Comparison of ENCODE assay signal across 1 cellular context in the genomic region with DNA sequence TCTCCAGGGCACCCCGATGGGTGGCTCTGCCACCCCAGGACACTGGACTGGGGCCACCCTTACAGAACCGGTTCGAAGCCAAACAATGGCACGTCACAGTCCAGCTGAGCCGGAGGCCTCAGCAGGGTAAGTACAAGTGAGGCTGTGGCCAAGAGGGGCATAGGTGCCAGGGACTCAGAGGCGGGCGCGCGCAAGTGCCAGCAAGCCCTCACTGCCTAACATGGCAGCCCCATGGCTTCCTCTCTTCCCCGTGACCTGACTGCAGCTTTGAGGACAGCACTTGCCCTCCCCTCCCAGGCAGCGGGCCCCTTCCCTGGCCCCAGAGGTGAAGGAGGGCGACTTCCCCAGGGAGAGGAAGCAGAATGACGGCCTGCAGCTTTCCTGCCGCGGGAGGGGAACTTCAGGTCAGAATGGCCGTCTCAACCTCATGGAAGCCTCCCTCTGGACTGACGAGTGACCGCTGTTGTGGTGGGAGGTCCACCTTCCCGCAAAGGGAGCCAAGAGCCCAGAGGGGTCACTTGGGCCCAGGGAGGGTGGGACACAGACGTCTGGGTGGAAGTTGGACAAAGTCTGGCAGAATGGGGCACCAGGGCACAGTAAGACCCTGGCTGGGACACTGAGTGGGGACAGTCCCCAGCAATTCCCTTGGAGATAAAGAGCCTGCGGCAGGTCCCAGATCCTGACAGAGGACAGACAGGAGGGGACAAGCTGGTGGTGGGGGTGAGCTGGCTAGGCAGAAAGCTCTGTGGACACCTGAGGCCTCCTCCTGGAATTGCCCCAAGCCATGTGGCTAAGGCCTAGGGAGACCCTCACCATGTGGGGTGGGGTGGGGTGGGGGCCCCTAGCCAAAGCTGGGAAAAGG.
TF ChIP-seq lines count a peak whose summit lies in the region.

No MANE protein-coding gene starts in this region.

TF ChIP-seq in HepG2, 621 proteins besides CTCF, POLR2A, EP300 and RAD21 (continued from another document and continues in another):
- TF ChIP-seq, protein P1, sequence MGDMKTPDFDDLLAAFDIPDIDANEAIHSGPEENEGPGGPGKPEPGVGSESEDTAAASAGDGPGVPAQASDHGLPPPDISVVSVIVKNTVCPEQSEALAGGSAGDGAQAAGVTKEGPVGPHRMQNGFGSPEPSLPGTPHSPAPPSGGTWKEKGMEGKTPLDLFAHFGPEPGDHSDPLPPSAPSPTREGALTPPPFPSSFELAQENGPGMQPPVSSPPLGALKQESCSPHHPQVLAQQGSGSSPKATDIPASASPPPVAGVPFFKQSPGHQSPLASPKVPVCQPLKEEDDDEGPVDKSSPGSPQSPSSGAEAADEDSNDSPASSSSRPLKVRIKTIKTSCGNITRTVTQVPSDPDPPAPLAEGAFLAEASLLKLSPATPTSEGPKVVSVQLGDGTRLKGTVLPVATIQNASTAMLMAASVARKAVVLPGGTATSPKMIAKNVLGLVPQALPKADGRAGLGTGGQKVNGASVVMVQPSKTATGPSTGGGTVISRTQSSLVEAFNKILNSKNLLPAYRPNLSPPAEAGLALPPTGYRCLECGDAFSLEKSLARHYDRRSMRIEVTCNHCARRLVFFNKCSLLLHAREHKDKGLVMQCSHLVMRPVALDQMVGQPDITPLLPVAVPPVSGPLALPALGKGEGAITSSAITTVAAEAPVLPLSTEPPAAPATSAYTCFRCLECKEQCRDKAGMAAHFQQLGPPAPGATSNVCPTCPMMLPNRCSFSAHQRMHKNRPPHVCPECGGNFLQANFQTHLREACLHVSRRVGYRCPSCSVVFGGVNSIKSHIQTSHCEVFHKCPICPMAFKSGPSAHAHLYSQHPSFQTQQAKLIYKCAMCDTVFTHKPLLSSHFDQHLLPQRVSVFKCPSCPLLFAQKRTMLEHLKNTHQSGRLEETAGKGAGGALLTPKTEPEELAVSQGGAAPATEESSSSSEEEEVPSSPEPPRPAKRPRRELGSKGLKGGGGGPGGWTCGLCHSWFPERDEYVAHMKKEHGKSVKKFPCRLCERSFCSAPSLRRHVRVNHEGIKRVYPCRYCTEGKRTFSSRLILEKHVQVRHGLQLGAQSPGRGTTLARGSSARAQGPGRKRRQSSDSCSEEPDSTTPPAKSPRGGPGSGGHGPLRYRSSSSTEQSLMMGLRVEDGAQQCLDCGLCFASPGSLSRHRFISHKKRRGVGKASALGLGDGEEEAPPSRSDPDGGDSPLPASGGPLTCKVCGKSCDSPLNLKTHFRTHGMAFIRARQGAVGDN (CRISPR knock-in tag; IDR thresholded peaks at IDR 0.05): peak; percentile 67
- TF ChIP-seq, protein P2, sequence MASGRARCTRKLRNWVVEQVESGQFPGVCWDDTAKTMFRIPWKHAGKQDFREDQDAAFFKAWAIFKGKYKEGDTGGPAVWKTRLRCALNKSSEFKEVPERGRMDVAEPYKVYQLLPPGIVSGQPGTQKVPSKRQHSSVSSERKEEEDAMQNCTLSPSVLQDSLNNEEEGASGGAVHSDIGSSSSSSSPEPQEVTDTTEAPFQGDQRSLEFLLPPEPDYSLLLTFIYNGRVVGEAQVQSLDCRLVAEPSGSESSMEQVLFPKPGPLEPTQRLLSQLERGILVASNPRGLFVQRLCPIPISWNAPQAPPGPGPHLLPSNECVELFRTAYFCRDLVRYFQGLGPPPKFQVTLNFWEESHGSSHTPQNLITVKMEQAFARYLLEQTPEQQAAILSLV (CRISPR knock-in tag; IDR thresholded peaks at IDR 0.05; ENCODE audit: borderline replicate concordance): no peak
- TF ChIP-seq, protein P3, sequence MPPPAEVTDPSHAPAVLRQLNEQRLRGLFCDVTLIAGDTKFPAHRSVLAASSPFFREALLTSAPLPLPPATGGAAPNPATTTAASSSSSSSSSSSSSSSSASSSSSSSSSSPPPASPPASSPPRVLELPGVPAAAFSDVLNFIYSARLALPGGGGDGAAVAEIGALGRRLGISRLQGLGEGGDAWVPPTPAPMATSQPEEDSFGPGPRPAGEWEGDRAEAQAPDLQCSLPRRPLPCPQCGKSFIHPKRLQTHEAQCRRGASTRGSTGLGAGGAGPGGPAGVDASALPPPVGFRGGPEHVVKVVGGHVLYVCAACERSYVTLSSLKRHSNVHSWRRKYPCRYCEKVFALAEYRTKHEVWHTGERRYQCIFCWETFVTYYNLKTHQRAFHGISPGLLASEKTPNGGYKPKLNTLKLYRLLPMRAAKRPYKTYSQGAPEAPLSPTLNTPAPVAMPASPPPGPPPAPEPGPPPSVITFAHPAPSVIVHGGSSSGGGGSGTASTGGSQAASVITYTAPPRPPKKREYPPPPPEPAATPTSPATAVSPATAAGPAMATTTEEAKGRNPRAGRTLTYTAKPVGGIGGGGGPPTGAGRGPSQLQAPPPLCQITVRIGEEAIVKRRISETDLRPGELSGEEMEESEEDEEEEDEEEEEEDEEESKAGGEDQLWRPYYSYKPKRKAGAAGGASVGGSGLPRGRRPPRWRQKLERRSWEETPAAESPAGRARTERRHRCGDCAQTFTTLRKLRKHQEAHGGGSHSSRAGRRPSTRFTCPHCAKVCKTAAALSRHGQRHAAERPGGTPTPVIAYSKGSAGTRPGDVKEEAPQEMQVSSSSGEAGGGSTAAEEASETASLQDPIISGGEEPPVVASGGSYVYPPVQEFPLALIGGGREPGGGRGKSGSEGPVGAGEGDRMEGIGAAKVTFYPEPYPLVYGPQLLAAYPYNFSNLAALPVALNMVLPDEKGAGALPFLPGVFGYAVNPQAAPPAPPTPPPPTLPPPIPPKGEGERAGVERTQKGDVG (CRISPR knock-in tag; IDR thresholded peaks at IDR 0.05; ENCODE audit: borderline replicate concordance): no peak
- TF ChIP-seq BRCA1 (CRISPR knock-in tag; IDR thresholded peaks at IDR 0.05) (no peak), ZNF180 (CRISPR knock-in tag; IDR thresholded peaks at IDR 0.05; ENCODE audit: borderline replicate concordance, low read depth) (no peak), GZF1 (CRISPR knock-in tag; IDR thresholded peaks at IDR 0.05) (0 out of 2 replicates have a peak, but pooled peaks have one; percentile 72), CENPX (CRISPR knock-in tag; IDR thresholded peaks at IDR 0.05) (no peak), TEAD3 (CRISPR knock-in tag; optimal IDR thresholded peaks at IDR 0.05; ENCODE audit: borderline replicate concordance) (peak; percentile 19), REPIN1 (CRISPR knock-in tag; IDR thresholded peaks at IDR 0.05; ENCODE audit: borderline replicate concordance, low read depth) (no peak), ZBTB20 (CRISPR knock-in tag; IDR thresholded peaks at IDR 0.05; ENCODE audit: borderline replicate concordance, low read depth) (0 out of 2 replicates have a peak, but pooled peaks have one; percentile 59), PPARG (CRISPR knock-in tag; conservative IDR thresholded peaks at IDR 0.05) (no peak), HOXA3 (CRISPR knock-in tag; IDR thresholded peaks at IDR 0.05) (peak; percentile 31), ZNF709 (CRISPR knock-in tag; IDR thresholded peaks at IDR 0.05) (no peak), ELF1 (CRISPR knock-in tag; IDR thresholded peaks at IDR 0.05) (0 out of 2 replicates have a peak, but pooled peaks have one; percentile 22), ZFY (CRISPR knock-in tag; IDR thresholded peaks at IDR 0.05) (peak; percentile 36; the same call in 1 of the 2 replicates), ZNF577 (CRISPR knock-in tag; IDR thresholded peaks at IDR 0.05; ENCODE audit: borderline replicate concordance, low read depth) (no peak)
- TF ChIP-seq, protein P4, sequence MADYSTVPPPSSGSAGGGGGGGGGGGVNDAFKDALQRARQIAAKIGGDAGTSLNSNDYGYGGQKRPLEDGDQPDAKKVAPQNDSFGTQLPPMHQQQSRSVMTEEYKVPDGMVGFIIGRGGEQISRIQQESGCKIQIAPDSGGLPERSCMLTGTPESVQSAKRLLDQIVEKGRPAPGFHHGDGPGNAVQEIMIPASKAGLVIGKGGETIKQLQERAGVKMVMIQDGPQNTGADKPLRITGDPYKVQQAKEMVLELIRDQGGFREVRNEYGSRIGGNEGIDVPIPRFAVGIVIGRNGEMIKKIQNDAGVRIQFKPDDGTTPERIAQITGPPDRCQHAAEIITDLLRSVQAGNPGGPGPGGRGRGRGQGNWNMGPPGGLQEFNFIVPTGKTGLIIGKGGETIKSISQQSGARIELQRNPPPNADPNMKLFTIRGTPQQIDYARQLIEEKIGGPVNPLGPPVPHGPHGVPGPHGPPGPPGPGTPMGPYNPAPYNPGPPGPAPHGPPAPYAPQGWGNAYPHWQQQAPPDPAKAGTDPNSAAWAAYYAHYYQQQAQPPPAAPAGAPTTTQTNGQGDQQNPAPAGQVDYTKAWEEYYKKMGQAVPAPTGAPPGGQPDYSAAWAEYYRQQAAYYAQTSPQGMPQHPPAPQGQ (CRISPR knock-in tag; IDR thresholded peaks at IDR 0.05; ENCODE audit: borderline replicate concordance): 0 out of 2 replicates have a peak, but pooled peaks have one; percentile 31
- TF ChIP-seq, protein P5, sequence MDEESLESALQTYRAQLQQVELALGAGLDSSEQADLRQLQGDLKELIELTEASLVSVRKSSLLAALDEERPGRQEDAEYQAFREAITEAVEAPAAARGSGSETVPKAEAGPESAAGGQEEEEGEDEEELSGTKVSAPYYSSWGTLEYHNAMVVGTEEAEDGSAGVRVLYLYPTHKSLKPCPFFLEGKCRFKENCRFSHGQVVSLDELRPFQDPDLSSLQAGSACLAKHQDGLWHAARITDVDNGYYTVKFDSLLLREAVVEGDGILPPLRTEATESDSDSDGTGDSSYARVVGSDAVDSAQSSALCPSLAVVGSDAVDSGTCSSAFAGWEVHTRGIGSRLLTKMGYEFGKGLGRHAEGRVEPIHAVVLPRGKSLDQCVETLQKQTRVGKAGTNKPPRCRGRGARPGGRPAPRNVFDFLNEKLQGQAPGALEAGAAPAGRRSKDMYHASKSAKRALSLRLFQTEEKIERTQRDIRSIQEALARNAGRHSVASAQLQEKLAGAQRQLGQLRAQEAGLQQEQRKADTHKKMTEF (CRISPR knock-in tag; IDR thresholded peaks at IDR 0.05): no peak
- TF ChIP-seq, protein P6, sequence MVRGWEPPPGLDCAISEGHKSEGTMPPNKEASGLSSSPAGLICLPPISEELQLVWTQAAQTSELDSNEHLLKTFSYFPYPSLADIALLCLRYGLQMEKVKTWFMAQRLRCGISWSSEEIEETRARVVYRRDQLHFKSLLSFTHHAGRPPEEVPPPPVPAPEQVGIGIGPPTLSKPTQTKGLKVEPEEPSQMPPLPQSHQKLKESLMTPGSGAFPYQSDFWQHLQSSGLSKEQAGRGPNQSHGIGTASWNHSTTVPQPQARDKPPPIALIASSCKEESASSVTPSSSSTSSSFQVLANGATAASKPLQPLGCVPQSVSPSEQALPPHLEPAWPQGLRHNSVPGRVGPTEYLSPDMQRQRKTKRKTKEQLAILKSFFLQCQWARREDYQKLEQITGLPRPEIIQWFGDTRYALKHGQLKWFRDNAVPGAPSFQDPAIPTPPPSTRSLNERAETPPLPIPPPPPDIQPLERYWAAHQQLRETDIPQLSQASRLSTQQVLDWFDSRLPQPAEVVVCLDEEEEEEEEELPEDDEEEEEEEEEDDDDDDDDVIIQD (CRISPR knock-in tag; IDR thresholded peaks at IDR 0.05; ENCODE audit: low read depth): 0 out of 2 replicates have a peak, but pooled peaks have one; percentile 10
- TF ChIP-seq, protein P7, sequence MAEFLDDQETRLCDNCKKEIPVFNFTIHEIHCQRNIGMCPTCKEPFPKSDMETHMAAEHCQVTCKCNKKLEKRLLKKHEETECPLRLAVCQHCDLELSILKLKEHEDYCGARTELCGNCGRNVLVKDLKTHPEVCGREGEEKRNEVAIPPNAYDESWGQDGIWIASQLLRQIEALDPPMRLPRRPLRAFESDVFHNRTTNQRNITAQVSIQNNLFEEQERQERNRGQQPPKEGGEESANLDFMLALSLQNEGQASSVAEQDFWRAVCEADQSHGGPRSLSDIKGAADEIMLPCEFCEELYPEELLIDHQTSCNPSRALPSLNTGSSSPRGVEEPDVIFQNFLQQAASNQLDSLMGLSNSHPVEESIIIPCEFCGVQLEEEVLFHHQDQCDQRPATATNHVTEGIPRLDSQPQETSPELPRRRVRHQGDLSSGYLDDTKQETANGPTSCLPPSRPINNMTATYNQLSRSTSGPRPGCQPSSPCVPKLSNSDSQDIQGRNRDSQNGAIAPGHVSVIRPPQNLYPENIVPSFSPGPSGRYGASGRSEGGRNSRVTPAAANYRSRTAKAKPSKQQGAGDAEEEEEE (CRISPR knock-in tag; IDR thresholded peaks at IDR 0.05; ENCODE audit: borderline replicate concordance): no peak
- TF ChIP-seq, protein P8, sequence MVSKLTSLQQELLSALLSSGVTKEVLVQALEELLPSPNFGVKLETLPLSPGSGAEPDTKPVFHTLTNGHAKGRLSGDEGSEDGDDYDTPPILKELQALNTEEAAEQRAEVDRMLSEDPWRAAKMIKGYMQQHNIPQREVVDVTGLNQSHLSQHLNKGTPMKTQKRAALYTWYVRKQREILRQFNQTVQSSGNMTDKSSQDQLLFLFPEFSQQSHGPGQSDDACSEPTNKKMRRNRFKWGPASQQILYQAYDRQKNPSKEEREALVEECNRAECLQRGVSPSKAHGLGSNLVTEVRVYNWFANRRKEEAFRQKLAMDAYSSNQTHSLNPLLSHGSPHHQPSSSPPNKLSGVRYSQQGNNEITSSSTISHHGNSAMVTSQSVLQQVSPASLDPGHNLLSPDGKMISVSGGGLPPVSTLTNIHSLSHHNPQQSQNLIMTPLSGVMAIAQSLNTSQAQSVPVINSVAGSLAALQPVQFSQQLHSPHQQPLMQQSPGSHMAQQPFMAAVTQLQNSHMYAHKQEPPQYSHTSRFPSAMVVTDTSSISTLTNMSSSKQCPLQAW (CRISPR knock-in tag; IDR thresholded peaks at IDR 0.05): peak; percentile 77
- TF ChIP-seq, protein P9, sequence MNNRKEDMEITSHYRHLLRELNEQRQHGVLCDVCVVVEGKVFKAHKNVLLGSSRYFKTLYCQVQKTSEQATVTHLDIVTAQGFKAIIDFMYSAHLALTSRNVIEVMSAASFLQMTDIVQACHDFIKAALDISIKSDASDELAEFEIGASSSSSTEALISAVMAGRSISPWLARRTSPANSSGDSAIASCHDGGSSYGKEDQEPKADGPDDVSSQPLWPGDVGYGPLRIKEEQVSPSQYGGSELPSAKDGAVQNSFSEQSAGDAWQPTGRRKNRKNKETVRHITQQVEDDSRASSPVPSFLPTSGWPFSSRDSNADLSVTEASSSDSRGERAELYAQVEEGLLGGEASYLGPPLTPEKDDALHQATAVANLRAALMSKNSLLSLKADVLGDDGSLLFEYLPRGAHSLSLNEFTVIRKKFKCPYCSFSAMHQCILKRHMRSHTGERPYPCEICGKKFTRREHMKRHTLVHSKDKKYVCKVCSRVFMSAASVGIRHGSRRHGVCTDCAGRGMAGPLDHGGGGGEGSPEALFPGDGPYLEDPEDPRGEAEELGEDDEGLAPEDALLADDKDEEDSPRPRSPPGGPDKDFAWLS (CRISPR knock-in tag; IDR thresholded peaks at IDR 0.05; ENCODE audit: borderline replicate concordance): no peak
- TF ChIP-seq, protein P10, sequence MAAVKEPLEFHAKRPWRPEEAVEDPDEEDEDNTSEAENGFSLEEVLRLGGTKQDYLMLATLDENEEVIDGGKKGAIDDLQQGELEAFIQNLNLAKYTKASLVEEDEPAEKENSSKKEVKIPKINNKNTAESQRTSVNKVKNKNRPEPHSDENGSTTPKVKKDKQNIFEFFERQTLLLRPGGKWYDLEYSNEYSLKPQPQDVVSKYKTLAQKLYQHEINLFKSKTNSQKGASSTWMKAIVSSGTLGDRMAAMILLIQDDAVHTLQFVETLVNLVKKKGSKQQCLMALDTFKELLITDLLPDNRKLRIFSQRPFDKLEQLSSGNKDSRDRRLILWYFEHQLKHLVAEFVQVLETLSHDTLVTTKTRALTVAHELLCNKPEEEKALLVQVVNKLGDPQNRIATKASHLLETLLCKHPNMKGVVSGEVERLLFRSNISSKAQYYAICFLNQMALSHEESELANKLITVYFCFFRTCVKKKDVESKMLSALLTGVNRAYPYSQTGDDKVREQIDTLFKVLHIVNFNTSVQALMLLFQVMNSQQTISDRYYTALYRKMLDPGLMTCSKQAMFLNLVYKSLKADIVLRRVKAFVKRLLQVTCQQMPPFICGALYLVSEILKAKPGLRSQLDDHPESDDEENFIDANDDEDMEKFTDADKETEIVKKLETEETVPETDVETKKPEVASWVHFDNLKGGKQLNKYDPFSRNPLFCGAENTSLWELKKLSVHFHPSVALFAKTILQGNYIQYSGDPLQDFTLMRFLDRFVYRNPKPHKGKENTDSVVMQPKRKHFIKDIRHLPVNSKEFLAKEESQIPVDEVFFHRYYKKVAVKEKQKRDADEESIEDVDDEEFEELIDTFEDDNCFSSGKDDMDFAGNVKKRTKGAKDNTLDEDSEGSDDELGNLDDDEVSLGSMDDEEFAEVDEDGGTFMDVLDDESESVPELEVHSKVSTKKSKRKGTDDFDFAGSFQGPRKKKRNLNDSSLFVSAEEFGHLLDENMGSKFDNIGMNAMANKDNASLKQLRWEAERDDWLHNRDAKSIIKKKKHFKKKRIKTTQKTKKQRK (IDR thresholded peaks at IDR 0.05; ENCODE audit: low read length): no peak
